22 cellular contexts compared by ENCODE assay signal in the genomic region with DNA sequence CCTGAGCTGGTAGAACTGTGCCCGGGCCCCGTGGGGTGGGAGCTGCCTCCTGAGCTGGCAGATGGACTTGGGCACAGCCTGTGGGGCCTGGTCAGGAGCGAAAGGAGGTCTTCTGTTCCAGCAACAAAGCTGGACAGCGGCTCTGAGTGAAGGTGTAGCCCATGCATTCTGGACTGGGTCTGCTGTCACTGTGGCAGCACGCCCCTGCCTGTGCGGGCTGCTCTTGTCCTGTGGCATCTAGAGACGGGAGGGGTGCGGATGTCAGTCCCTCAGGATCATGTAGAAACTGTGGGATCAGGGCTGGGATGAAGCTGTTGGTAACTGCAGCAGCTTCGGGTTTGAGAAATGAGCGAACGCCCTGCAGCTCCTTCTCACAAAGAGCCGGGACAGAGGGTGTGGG. TPM values are rescaled to one million over a fixed set of nuclear protein-coding genes. Genes with fewer than 3 reads are reported as not detected.
DNase-seq lines count a peak whose midpoint lies in the region; ATAC-seq and TF ChIP-seq lines count a peak whose summit lies in the region.
"Had no signal": no experiment of that assay in that cellular context is flagged by ENCODE, and none has a peak within 500 bp of the region (broad histone marks: within the 10 kb centered on the region; RNA-seq: fewer than 3 reads in every experiment).

No MANE protein-coding gene starts in this region.

- POLR2A ChIA-PET in HEK293 (lab: Yijun Ruan, JAX): no interaction called here

- H3K27ac ChIP-seq in HEK293 (ENCODE audit: extremely low read depth, low read depth, low read length) (no peak overlapping the region), dorsolateral prefrontal cortex (peak overlapping the region in 30 of 59 donors; percentile 8 to 71 (median 48)), neuronal stem cell (replicated peaks; ENCODE audit: low read length) (no peak overlapping the region), WERI-Rb-1 (no peak overlapping the region), aorta (ENCODE audit: low read depth in 1 of 2, low read length in 2 of 2) (no peak overlapping the region)
- H3K27ac ChIP-seq: C4-2B, GM23248 had no signal

- no peak overlapping the region for H2BK15ac ChIP-seq in neuronal stem cell (ENCODE audit: low read length)

- H3K9me3 ChIP-seq in HEK293 (ENCODE audit: control insufficient read depth, insufficient read depth, low read depth, low read length): no peaks in the 10 kb centered on the region
- H3K9me3 ChIP-seq in neuronal stem cell (replicated peaks in 1 of 2; ENCODE audit: control insufficient read depth in 2 of 2, insufficient read depth in 1 of 2, low read depth in 1 of 2, low read length in 2 of 2): no peaks in the 10 kb centered on the region
- H3K9me3 ChIP-seq in WERI-Rb-1 (ENCODE audit: severe bottlenecking): no peaks in the 10 kb centered on the region
- no peaks in the 10 kb centered on the region for H3K9me3 ChIP-seq in aorta (ENCODE audit: control insufficient read depth, low read length)
- H3K9me3 ChIP-seq: Caco-2 had no signal

- H3K4me3 ChIP-seq in HEK293 (ENCODE audit: low read depth, low read length) (no peak overlapping the region), dorsolateral prefrontal cortex (peak overlapping the region in 9 of 59 donors; percentile 3 to 44 (median 20)), neuronal stem cell (ENCODE audit: low read length in 2 of 2) (no peak overlapping the region), WERI-Rb-1 (ENCODE audit: low read depth, low read length) (no peak overlapping the region), aorta (ENCODE audit: low read length in 2 of 2) (no peak overlapping the region)
- H3K4me3 ChIP-seq: GM23248 had no signal

- H3K4ac ChIP-seq in neuronal stem cell (ENCODE audit: low read length): no peak overlapping the region

- H2BK120ac ChIP-seq in neuronal stem cell (ENCODE audit: low read depth, low read length): no peak overlapping the region

- H3K4me1 ChIP-seq in HEK293 (ENCODE audit: control insufficient read depth, insufficient read depth, low read length): peaks cover 4% of the 10 kb centered on the region; the same call in 1 of the 2 replicates
- H3K4me1 ChIP-seq in neuronal stem cell (ENCODE audit: control insufficient read depth in 2 of 2, insufficient read depth in 1 of 2, low read depth in 1 of 2, low read length in 2 of 2): peaks cover 12 to 15% of the 10 kb centered on the region in 2 donors
- H3K4me1 ChIP-seq in aorta (ENCODE audit: control insufficient read depth in 1 of 2, insufficient read depth in 2 of 2, low read length in 2 of 2): no peaks in the 10 kb centered on the region
- H3K4me1 ChIP-seq: Caco-2 had no signal

- no peak overlapping the region for H2AFZ ChIP-seq in neuronal stem cell (ENCODE audit: low read length)
- H2AFZ ChIP-seq: GM23248 had no signal

- intact Hi-C loops in dorsolateral prefrontal cortex (cut with DNase I): no loop called here
- intact Hi-C loops in aorta (cut with DNase I): no loop called here

- no peaks in the 10 kb centered on the region for H3K27me3 ChIP-seq in dorsolateral prefrontal cortex
- H3K27me3 ChIP-seq in neuronal stem cell (ENCODE audit: control insufficient read depth in 3 of 3, insufficient read depth in 3 of 3, low read depth in 1 of 3, low read length in 3 of 3): no peaks in the 10 kb centered on the region
- H3K27me3 ChIP-seq in WERI-Rb-1 (ENCODE audit: insufficient read depth, low read depth, severe bottlenecking): no peaks in the 10 kb centered on the region
- H3K27me3 ChIP-seq in aorta (ENCODE audit: control insufficient read depth in 1 of 2, insufficient read depth in 2 of 2, low read length in 1 of 2): no peaks in the 10 kb centered on the region

- no peak for TF ChIP-seq CTCF in HEK293 (tag by site-specific recombination; IDR thresholded peaks at IDR 0.05)
- no peak for TF ChIP-seq CTCF in dorsolateral prefrontal cortex (IDR thresholded peaks at IDR 0.05 in 54 of 56, conservative IDR thresholded peaks at IDR 0.05 in 2 of 56; ENCODE audit: low read depth in 1 of 56, partially characterized antibody in 56 of 56)
- TF ChIP-seq CTCF in WERI-Rb-1 (IDR thresholded peaks at IDR 0.05; ENCODE audit: low read depth, low read length): no peak

- no peak overlapping the region for H3K23ac ChIP-seq in neuronal stem cell (ENCODE audit: low read depth, low read length, poor library complexity)

- H3K4me2 ChIP-seq in neuronal stem cell (ENCODE audit: insufficient read depth, low read length, poor library complexity, severe bottlenecking): no peak overlapping the region

- no peak for DNase-seq in dorsolateral prefrontal cortex
- no peak for DNase-seq in neuronal stem cell (ENCODE audit: low spot score)
- no peak for DNase-seq in GM19240 (ENCODE audit: insufficient read length, low spot score)
- DNase-seq in WERI-Rb-1: no peak
- no peak for DNase-seq in aorta
- DNase-seq: Caco-2; CD8-positive, alpha-beta T cell; GDM1; GM23248; H7; KBM-7; NCI-H1105 treated with DMSO at 0.1 percent for 48 hours; NCI-H2029; NCI-H446; NCI-H526; NCI-H82; NK-92 treated with Interleukin-12 subunit alpha and Interleukin-12 subunit beta, amount 100 ng/mL, for 24 hours; RPMI8226; SHP77 treated with DMSO at 0.1 percent for 48 hours had no signal

- no peak overlapping the region for H2AK5ac ChIP-seq in neuronal stem cell (ENCODE audit: low read depth, low read length)

- H2BK5ac ChIP-seq in neuronal stem cell (ENCODE audit: low read length): no peak overlapping the region

- ATAC-seq in GM21825 (IDR thresholded peaks at IDR 0.05; ENCODE audit: unreplicated experiment) (no peak), aorta (ENCODE audit: low FRiP score) (no peak)
- ATAC-seq: CD8-positive, alpha-beta T cell had no signal

- no peak overlapping the region for H3K14ac ChIP-seq in neuronal stem cell (ENCODE audit: low read length)

- peaks cover 27% of the 10 kb centered on the region for H3K79me1 ChIP-seq in neuronal stem cell (ENCODE audit: low read depth, low read length)

- CTCF ChIA-PET in HEK293 (lab: Yijun Ruan, JAX): interaction anchor here (0.9 to 1.2 kb wide), 2 partner anchors 44 to 48 kb away, joined by 3 read pairs; no protein-coding TSS in a partner anchor

- H3K18ac ChIP-seq in neuronal stem cell (ENCODE audit: low read length): peak overlapping the region; percentile 57

- no peak overlapping the region for H2BK12ac ChIP-seq in neuronal stem cell (ENCODE audit: low read length)

- peaks cover 0 to 23% of the 10 kb centered on the region in 2 experiments; a peak in 1 of 3 replicates for H3K36me3 ChIP-seq in HEK293 (ENCODE audit: control insufficient read depth in 2 of 2, insufficient read depth in 1 of 2, low read length in 2 of 2)
- peaks cover 7 to 42% of the 10 kb centered on the region in 2 donors for H3K36me3 ChIP-seq in neuronal stem cell (replicated peaks in 1 of 2; ENCODE audit: control insufficient read depth in 2 of 2, insufficient read depth in 2 of 2, low read length in 2 of 2)
- peaks cover 39% of the 10 kb centered on the region for H3K36me3 ChIP-seq in WERI-Rb-1
- no peaks in the 10 kb centered on the region for H3K36me3 ChIP-seq in aorta (ENCODE audit: control insufficient read depth in 1 of 2, insufficient read depth in 2 of 2, low read length in 1 of 2)

- H3K9ac ChIP-seq in neuronal stem cell (ENCODE audit: low read depth, low read length, poor library complexity): peak overlapping the region; percentile 60
- H3K9ac ChIP-seq: GM23248 had no signal

- WGBS in neuronal stem cell (ENCODE audit: extremely low coverage in 2 of 2, insufficient read length in 2 of 2, insufficient replicate concordance in 1 of 2), 2 donors: no CpG with 5 or more reads among the region's 12 CpGs
- 94 to 96% methylated on average over 12 of the region's 12 CpGs for WGBS in aorta, 2 donors

- no peak overlapping the region for H4K8ac ChIP-seq in neuronal stem cell (ENCODE audit: low read depth, low read length)

- no peak overlapping the region for H4K91ac ChIP-seq in neuronal stem cell (ENCODE audit: low read depth, low read length, poor library complexity)

TF ChIP-seq in HEK293, 187 proteins besides CTCF, POLR2A, EP300 and RAD21:
- TF ChIP-seq, protein P1, sequence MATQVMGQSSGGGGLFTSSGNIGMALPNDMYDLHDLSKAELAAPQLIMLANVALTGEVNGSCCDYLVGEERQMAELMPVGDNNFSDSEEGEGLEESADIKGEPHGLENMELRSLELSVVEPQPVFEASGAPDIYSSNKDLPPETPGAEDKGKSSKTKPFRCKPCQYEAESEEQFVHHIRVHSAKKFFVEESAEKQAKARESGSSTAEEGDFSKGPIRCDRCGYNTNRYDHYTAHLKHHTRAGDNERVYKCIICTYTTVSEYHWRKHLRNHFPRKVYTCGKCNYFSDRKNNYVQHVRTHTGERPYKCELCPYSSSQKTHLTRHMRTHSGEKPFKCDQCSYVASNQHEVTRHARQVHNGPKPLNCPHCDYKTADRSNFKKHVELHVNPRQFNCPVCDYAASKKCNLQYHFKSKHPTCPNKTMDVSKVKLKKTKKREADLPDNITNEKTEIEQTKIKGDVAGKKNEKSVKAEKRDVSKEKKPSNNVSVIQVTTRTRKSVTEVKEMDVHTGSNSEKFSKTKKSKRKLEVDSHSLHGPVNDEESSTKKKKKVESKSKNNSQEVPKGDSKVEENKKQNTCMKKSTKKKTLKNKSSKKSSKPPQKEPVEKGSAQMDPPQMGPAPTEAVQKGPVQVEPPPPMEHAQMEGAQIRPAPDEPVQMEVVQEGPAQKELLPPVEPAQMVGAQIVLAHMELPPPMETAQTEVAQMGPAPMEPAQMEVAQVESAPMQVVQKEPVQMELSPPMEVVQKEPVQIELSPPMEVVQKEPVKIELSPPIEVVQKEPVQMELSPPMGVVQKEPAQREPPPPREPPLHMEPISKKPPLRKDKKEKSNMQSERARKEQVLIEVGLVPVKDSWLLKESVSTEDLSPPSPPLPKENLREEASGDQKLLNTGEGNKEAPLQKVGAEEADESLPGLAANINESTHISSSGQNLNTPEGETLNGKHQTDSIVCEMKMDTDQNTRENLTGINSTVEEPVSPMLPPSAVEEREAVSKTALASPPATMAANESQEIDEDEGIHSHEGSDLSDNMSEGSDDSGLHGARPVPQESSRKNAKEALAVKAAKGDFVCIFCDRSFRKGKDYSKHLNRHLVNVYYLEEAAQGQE (tag by site-specific recombination; IDR thresholded peaks at IDR 0.05): peak; percentile 85
- peak; percentile 69; the same call in 1 of the 2 replicates for TF ChIP-seq ZNF600 (tag by site-specific recombination; IDR thresholded peaks at IDR 0.05)
- no peak for TF ChIP-seq ZNF776 (tag by site-specific recombination; IDR thresholded peaks at IDR 0.05; ENCODE audit: borderline replicate concordance)
- no peak for TF ChIP-seq ZNF677 (tag by site-specific recombination; IDR thresholded peaks at IDR 0.05)
- TF ChIP-seq ZNF561 (tag by site-specific recombination; IDR thresholded peaks at IDR 0.05; ENCODE audit: borderline replicate concordance): no peak
- TF ChIP-seq ZNF777 (tag by site-specific recombination; IDR thresholded peaks at IDR 0.05; ENCODE audit: borderline replicate concordance): no peak
- no peak for TF ChIP-seq ZFP37 (tag by site-specific recombination; IDR thresholded peaks at IDR 0.05)

RNA-seq across cellular contexts. Expression of a gene that starts 19.4 kb away (rescaled TPM):
- total RNA-seq in dorsolateral prefrontal cortex (100 to 1,000 TPM; 104 to 353 (median 235) TPM), aorta (10 to 100 TPM; 19.2 to 23.7 TPM)
- 30.9 TPM for polyA plus RNA-seq in neuronal stem cell (2013, experiment 1 of 2)
- polyA plus RNA-seq in neuronal stem cell (2013, experiment 2 of 2): 31.6 TPM
- 1 to 10 TPM; 1.7 to 9.5 TPM for polyA plus RNA-seq in aorta

Comparison
In these comparisons a context has a peak if more than half of its experiments do, and no peak if none do; other contexts are left out.
1. H3K27ac ChIP-seq: peak in dorsolateral prefrontal cortex (30 of 59); none in HEK293 (single experiment), neuronal stem cell (single experiment), WERI-Rb-1 (single experiment) and aorta (0 of 2).
2. RNA of a gene that starts 19.4 kb away (total RNA-seq): 104 to 353 TPM in dorsolateral prefrontal cortex; 19.2 to 23.7 TPM in aorta; every median in the first group is over 4 times any median in the second.